ENCODE assay signal across 12 cellular contexts in the genomic region with DNA sequence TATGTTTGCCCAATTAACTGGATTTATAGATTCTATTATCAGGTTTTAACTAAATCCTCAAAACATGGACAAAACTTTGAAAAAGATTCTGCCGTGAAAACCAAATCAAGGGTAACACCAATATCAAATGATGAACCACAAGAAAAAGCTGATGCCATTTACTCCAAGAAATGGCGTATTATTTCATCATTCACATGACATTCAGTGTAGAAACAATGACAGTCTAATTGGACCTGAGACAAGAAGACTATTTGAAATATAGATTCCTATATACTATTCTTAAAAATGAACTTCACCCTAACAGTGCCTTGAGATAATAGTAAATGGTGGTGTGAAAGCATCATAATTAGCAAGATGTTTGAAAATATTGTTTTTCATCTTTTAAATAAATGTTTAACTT. TPM values are rescaled to one million over a fixed set of nuclear protein-coding genes. Genes with fewer than 3 reads are reported as not detected.
"Had no signal": no experiment of that assay in that cellular context is flagged by ENCODE, and none has a peak within 500 bp of the region (broad histone marks: within the 10 kb centered on the region; RNA-seq: fewer than 3 reads in every experiment).

No MANE protein-coding gene starts in this region.

- DNase-seq: GM23248, GOT3, H7, H9, HCEC 1CT, HFFc6 had no signal

- H3K27ac ChIP-seq: GM23248 had no signal

- FAIRE-seq: H1, H54 had no signal

- ATAC-seq: GM23338, HCT116 had no signal

- H3K4me3 ChIP-seq: GM23248, GM23338, HAP-1 had no signal

- H3K4me2 ChIP-seq: GM23338 had no signal

- H2AFZ ChIP-seq: GM23248, GM23338 had no signal

- H3K36me3 ChIP-seq: HAP-1 had no signal

- H3K9ac ChIP-seq: GM23248 had no signal

- H3K9me3 ChIP-seq: HAP-1 had no signal

RNA-seq across cellular contexts. Expression of a gene that starts 4.8 kb away (rescaled TPM):
- total RNA-seq: GM23248, GM23338, H1, H4, H7, H9, HFFc6 had no signal
- polyA plus RNA-seq: GM23248, GM23338, H1 had no signal
